In genomic region chr19:41945135-41945766, GRCh38 we compare ENCODE assay signal across 8 cellular contexts. TPM values are rescaled to one million over a fixed set of nuclear protein-coding genes. Genes with fewer than 3 reads are reported as not detected.
DNase-seq lines count a peak whose midpoint lies in the region; ATAC-seq and TF ChIP-seq lines count a peak whose summit lies in the region.

No MANE protein-coding gene starts in this region.

- H3K9me3 ChIP-seq in BE2C (no peaks in the 10 kb centered on the region), right atrium auricular region (no peaks in the 10 kb centered on the region), HAP-1 (no peaks in the 10 kb centered on the region)

- in situ Hi-C loops in HAP-1 (cut with MboI; ENCODE audit: low sequenced_read_pairs), result no loop called here

- H3K27ac ChIP-seq in right atrium auricular region, result no peak overlapping the region

- peak overlapping the region; percentile 56 for H3K4me3 Mint-ChIP-seq in stimulated activated naive CD8-positive, alpha-beta T cell treated with anti-CD3 and anti-CD28 coated beads, Interleukin-15, Interleukin-2, amounts not matched to agents 100 ng/mL and 50 ng/mL, for 24 hours

- peaks cover 73% of the 10 kb centered on the region for H3K4me1 Mint-ChIP-seq in stimulated activated naive CD8-positive, alpha-beta T cell treated with anti-CD3 and anti-CD28 coated beads, Interleukin-15, Interleukin-2, amounts not matched to agents 100 ng/mL and 50 ng/mL, for 24 hours (ENCODE audit: low read depth)

- H3K36me3 Mint-ChIP-seq in stimulated activated naive CD8-positive, alpha-beta T cell treated with anti-CD3 and anti-CD28 coated beads, Interleukin-15, Interleukin-2, amounts not matched to agents 100 ng/mL and 50 ng/mL, for 24 hours (ENCODE audit: low read depth), result no peaks in the 10 kb centered on the region

- ATAC-seq in GM18508 (IDR thresholded peaks at IDR 0.05; ENCODE audit: insufficient read depth, unreplicated experiment) (peak; percentile 78), HG02870 (IDR thresholded peaks at IDR 0.05; ENCODE audit: unreplicated experiment) (peak; percentile 67), esophagus mucosa (peak; percentile 67)

- peak; percentile 76 for DNase-seq in activated CD4-positive, CD25-positive, alpha-beta regulatory T cell treated with anti-CD3 and anti-CD28 coated beads, Interleukin-2, amount 50 U/mL, for 16 hours (ENCODE audit: low read depth, low spot score)
- no peak for DNase-seq in BE2C
- no peak for DNase-seq in right atrium auricular region (ENCODE audit: low spot score)
- no peak for DNase-seq in HAP-1 (ENCODE audit: low spot score in 2 of 2)

- H3K27me3 Mint-ChIP-seq in stimulated activated naive CD8-positive, alpha-beta T cell treated with anti-CD3 and anti-CD28 coated beads, Interleukin-15, Interleukin-2, amounts not matched to agents 100 ng/mL and 50 ng/mL, for 24 hours, result peaks cover 9% of the 10 kb centered on the region

- peak overlapping the region; percentile 94 for H3K27ac Mint-ChIP-seq in stimulated activated naive CD8-positive, alpha-beta T cell treated with anti-CD3 and anti-CD28 coated beads, Interleukin-15, Interleukin-2, amounts not matched to agents 100 ng/mL and 50 ng/mL, for 24 hours

- TF ChIP-seq CTCF in BE2C (IDR thresholded peaks at IDR 0.05; ENCODE audit: low read depth, low read length) (no peak), right atrium auricular region (IDR thresholded peaks at IDR 0.05) (no peak)

- H3K9me3 Mint-ChIP-seq in stimulated activated naive CD8-positive, alpha-beta T cell treated with anti-CD3 and anti-CD28 coated beads, Interleukin-15, Interleukin-2, amounts not matched to agents 100 ng/mL and 50 ng/mL, for 24 hours, result no peaks in the 10 kb centered on the region

- H3K27me3 ChIP-seq in BE2C (peaks cover 15% of the 10 kb centered on the region), right atrium auricular region (peaks cover 0 to 12% of the 10 kb centered on the region in 2 donors), HAP-1 (ENCODE audit: low read depth) (no peaks in the 10 kb centered on the region)

- H3K4me3 ChIP-seq in BE2C (ENCODE audit: low read depth, low read length), result no peak overlapping the region
- no peak overlapping the region for H3K4me3 ChIP-seq in right atrium auricular region
- H3K4me3 ChIP-seq in HAP-1, result no peak overlapping the region

- H3K36me3 ChIP-seq in BE2C (no peaks in the 10 kb centered on the region), right atrium auricular region (no peaks in the 10 kb centered on the region), HAP-1 (replicated peaks) (no peaks in the 10 kb centered on the region)

- H3K4me1 ChIP-seq in BE2C (no peaks in the 10 kb centered on the region), right atrium auricular region (peaks cover 0 to 12% of the 10 kb centered on the region in 2 donors), HAP-1 (no peaks in the 10 kb centered on the region)

RNA-seq across cellular contexts. Expression of gene RABAC1, which starts 13.9 kb away (rescaled TPM):
- total RNA-seq in esophagus mucosa, result 67.9 TPM
- polyA plus RNA-seq in BE2C (2012; ENCODE audit: insufficient read depth, insufficient read length, low read depth), result 203 TPM
- total RNA-seq in right atrium auricular region, result 100 to 1,000 TPM; 123 to 167 TPM

RNA-seq across cellular contexts. Expression of gene ERFL, which starts 17.0 kb away (rescaled TPM):
- total RNA-seq in esophagus mucosa (not detected), right atrium auricular region (not detected)
- polyA plus RNA-seq in BE2C (2012; ENCODE audit: insufficient read depth, insufficient read length, low read depth), result not detected

RNA-seq across cellular contexts. Expression of gene ATP1A3, which starts 48.8 kb away (rescaled TPM):
- 0.32 TPM for total RNA-seq in esophagus mucosa
- 523 TPM for polyA plus RNA-seq in BE2C (2012; ENCODE audit: insufficient read depth, insufficient read length, low read depth)
- total RNA-seq in right atrium auricular region, result 100 to 1,000 TPM in 1 of 2 donors, 10 to 100 TPM in 1; 81.4 to 223 TPM

Comparison
In these comparisons a context has a peak if more than half of its experiments do, and no peak if none do; other contexts are left out.
1. RNA of gene ATP1A3, which starts 48.8 kb away (total RNA-seq): 81.4 to 223 TPM in right atrium auricular region; 0.32 TPM in esophagus mucosa (single experiment); every median in the first group is over 10 times any median in the second.
2. Peak in every context shown above with its lines, with median percentiles within 50 percentile points of each other: ATAC-seq.